Comparison of ENCODE assay signal across 10 cellular contexts in the genomic region with DNA sequence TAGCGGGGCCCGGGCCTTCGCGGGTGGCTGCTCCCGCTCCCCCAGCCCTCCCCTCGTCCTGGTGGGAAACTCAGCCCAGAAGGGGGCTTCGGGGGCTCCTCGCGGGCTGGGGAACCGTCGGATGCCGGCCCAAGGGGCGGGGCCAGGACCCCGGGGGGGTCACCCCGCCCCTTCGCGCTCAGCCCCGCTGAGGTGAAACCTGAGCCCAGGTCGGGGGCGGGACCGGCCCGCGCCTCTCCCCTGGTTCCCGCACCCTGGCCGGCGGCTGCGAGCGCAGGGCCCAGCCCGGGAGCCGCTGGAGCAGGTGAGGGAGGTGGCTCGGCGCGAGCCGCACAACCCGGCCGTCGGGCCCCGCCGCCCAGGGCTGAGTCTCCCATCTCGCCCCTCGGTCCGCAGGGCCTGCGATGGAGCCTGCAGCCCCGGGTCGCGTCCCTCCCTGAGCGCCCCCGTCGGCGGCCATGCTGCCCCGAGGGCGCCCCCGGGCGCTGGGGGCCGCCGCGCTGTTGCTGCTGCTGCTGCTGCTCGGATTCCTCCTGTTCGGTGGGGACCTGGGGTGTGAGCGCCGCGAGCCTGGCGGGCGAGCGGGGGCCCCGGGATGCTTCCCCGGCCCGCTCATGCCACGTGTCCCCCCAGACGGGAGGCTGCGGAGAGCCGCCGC. TPM values are rescaled to one million over a fixed set of nuclear protein-coding genes. Genes with fewer than 3 reads are reported as not detected.
DNase-seq lines count a peak whose midpoint lies in the region; ATAC-seq and TF ChIP-seq lines count a peak whose summit lies in the region.
"Had no signal": no experiment of that assay in that cellular context is flagged by ENCODE, and none has a peak within 500 bp of the region (broad histone marks: within the 10 kb centered on the region; RNA-seq: fewer than 3 reads in every experiment).

A gene (plus strand): TSS at position 232 of the 658 bp plus-strand sequence. CDS start 227 bp downstream, at position 459.

- TF ChIP-seq CTCF in lower leg skin (IDR thresholded peaks at IDR 0.05): no peak

- peaks cover 1% of the 10 kb centered on the region for H3K4me1 ChIP-seq in urinary bladder (ENCODE audit: insufficient read depth)

- H3K27ac Mint-ChIP-seq in activated naive CD8-positive, alpha-beta T cell treated with anti-CD3 and anti-CD28 coated beads, Interleukin-2, amount 50 U/mL, for 24 hours: peak within 1 kb of the TSS; percentile 18

- in situ Hi-C loops in ACHN (cut with HindIII; ENCODE audit: low pct_ligation_motif_present, low pct_unique_long_range_greater_than_20kb, low sequenced_read_pairs): no loop called here

- no peaks in the 10 kb centered on the region for H3K9me3 Mint-ChIP-seq in activated naive CD8-positive, alpha-beta T cell treated with anti-CD3 and anti-CD28 coated beads, Interleukin-2, amount 50 U/mL, for 24 hours

- no peaks in the 10 kb centered on the region for H3K36me3 ChIP-seq in urinary bladder (ENCODE audit: insufficient read depth)

- WGBS in lower leg skin, 2 donors: 0 to 1% methylated on average over 7 to 14 of the region's 73 CpGs
- WGBS in urinary bladder: 1% methylated on average over 72 of the region's 73 CpGs

- ATAC-seq in activated naive CD8-positive, alpha-beta T cell treated with anti-CD3 and anti-CD28 coated beads, Interleukin-2, amount 50 U/mL, for 24 hours: no peak
- ATAC-seq in HG02798 (IDR thresholded peaks at IDR 0.05; ENCODE audit: poor library complexity, unreplicated experiment): no peak

- intact Hi-C loops in lower leg skin (cut with DNase I; ENCODE audit: low total_unique reads): no loop called here

- no peaks in the 10 kb centered on the region for H3K36me3 Mint-ChIP-seq in activated naive CD8-positive, alpha-beta T cell treated with anti-CD3 and anti-CD28 coated beads, Interleukin-2, amount 50 U/mL, for 24 hours (ENCODE audit: low read depth)

- H3K4me3 Mint-ChIP-seq in activated naive CD8-positive, alpha-beta T cell treated with anti-CD3 and anti-CD28 coated beads, Interleukin-2, amount 50 U/mL, for 24 hours: peak within 1 kb of the TSS; percentile 69

- no peak for TF ChIP-seq POLR2A in lower leg skin (IDR thresholded peaks at IDR 0.05)

- DNase-seq in DMS153 treated with DMSO at 0.1 percent for 48 hours (lab: John Stamatoyannopoulos, UW; ENCODE audit: unreplicated experiment): peak; percentile 28
- DNase-seq in NCI-H146 treated with DMSO at 0.1 percent for 48 hours (lab: John Stamatoyannopoulos, UW; ENCODE audit: unreplicated experiment): peak; percentile 55
- no peak for DNase-seq in activated naive CD8-positive, alpha-beta T cell treated with anti-CD3 and anti-CD28 coated beads, Interleukin-2, amount 50 U/mL, for 24 hours
- peak in 1 of 2 donors; percentile 80 for DNase-seq in lower leg skin (ENCODE audit: low spot score in 2 of 2)
- no peak for DNase-seq in ACHN
- no peak for DNase-seq in activated CD4-positive, alpha-beta T cell treated with anti-CD3 and anti-CD28 coated beads, Interleukin-2, amount 50 U/mL, for 1 hour

- H3K27ac ChIP-seq in urinary bladder (ENCODE audit: low read depth): no peak within 1 kb of the TSS
- H3K27ac ChIP-seq: epithelial cell of prostate, HL-60 had no signal

- H3K27me3 Mint-ChIP-seq in activated naive CD8-positive, alpha-beta T cell treated with anti-CD3 and anti-CD28 coated beads, Interleukin-2, amount 50 U/mL, for 24 hours: peaks cover 13% of the 10 kb centered on the region

- H3K4me1 Mint-ChIP-seq in activated naive CD8-positive, alpha-beta T cell treated with anti-CD3 and anti-CD28 coated beads, Interleukin-2, amount 50 U/mL, for 24 hours: peaks cover 26% of the 10 kb centered on the region

- peak within 1 kb of the TSS; percentile 35 for H3K4me3 ChIP-seq in lower leg skin (ENCODE audit: low read depth, poor library complexity, severe bottlenecking)
- H3K4me3 ChIP-seq in urinary bladder (ENCODE audit: low read depth, low read length): peak within 1 kb of the TSS; percentile 28

RNA-seq across cellular contexts. Expression of the gene that starts here (rescaled TPM):
- total RNA-seq in lower leg skin (10 to 100 TPM; 20.7 to 30.1 (median 25.9) TPM), urinary bladder (1.3 TPM)
- polyA plus RNA-seq in urinary bladder: 4.0 TPM

Comparison
In these comparisons a context has a peak if more than half of its experiments do, and no peak if none do; other contexts are left out.
1. DNase-seq: peak in DMS153 treated with DMSO at 0.1 percent for 48 hours (single experiment) and NCI-H146 treated with DMSO at 0.1 percent for 48 hours (single experiment); none in activated naive CD8-positive, alpha-beta T cell treated with anti-CD3 and anti-CD28 coated beads, Interleukin-2, amount 50 U/mL, for 24 hours (single experiment), ACHN (single experiment) and activated CD4-positive, alpha-beta T cell treated with anti-CD3 and anti-CD28 coated beads, Interleukin-2, amount 50 U/mL, for 1 hour (single experiment).